Comparison of ENCODE assay signal across 27 cellular contexts in genomic region chr11:19718976-19719375, GRCh38. TPM values are rescaled to one million over a fixed set of nuclear protein-coding genes. Genes with fewer than 3 reads are reported as not detected.
DNase-seq lines count a peak whose midpoint lies in the region; ATAC-seq and TF ChIP-seq lines count a peak whose summit lies in the region.
"Had no signal": no experiment of that assay in that cellular context is flagged by ENCODE, and none has a peak within 500 bp of the region (broad histone marks: within the 10 kb centered on the region; RNA-seq: fewer than 3 reads in every experiment).

No MANE protein-coding gene starts in this region.

- H3K27me3 ChIP-seq in heart right ventricle (peaks cover 0 to 21% (median 0%) of the 10 kb centered on the region in 7 donors), rectal smooth muscle tissue (ENCODE audit: control insufficient read depth, insufficient read depth, low read length) (no peaks in the 10 kb centered on the region), aorta (ENCODE audit: control insufficient read depth in 1 of 2, insufficient read depth in 2 of 2, low read length in 1 of 2) (no peaks in the 10 kb centered on the region)

- H3K9ac ChIP-seq in rectal smooth muscle tissue (ENCODE audit: low read length) = no peak overlapping the region
- H3K9ac ChIP-seq: KMS-11 had no signal

- H3K9me3 ChIP-seq in heart right ventricle (no peaks in the 10 kb centered on the region), aorta (ENCODE audit: control insufficient read depth, low read length) (no peaks in the 10 kb centered on the region)
- H3K9me3 ChIP-seq: HAP-1 had no signal

- H3K27ac ChIP-seq in heart right ventricle = peak overlapping the region in 7 of 10 donors; percentile 43 to 92 (median 63)
- peak overlapping the region; percentile 43 to 73 for H3K27ac ChIP-seq in coronary artery
- H3K27ac ChIP-seq in rectal smooth muscle tissue (ENCODE audit: low read depth, low read length) = peak overlapping the region; percentile 65
- H3K27ac ChIP-seq in aorta (ENCODE audit: low read depth in 1 of 2, low read length in 2 of 2) = peak overlapping the region; percentile 58 to 86
- H3K27ac ChIP-seq: HL-60, KMS-11, SK-N-MC had no signal

- ATAC-seq in heart right ventricle (no peak), aorta (ENCODE audit: low FRiP score) (no peak)
- ATAC-seq: GM23338 had no signal

- TF ChIP-seq CTCF in heart right ventricle (IDR thresholded peaks at IDR 0.05) (no peak), coronary artery (IDR thresholded peaks at IDR 0.05) (no peak)

- DNase-seq in heart right ventricle (no peak), cardiac septum (ENCODE audit: low spot score) (no peak), coronary artery (ENCODE audit: low spot score) (no peak), aorta (no peak), GOT3 (lab: John Stamatoyannopoulos, UW) (no peak), cortex of kidney (lab: John Stamatoyannopoulos, UW) (no peak), NAMALWA (ENCODE audit: low spot score) (no peak)
- DNase-seq: 8988T, ACHN, Calu3, DMS79 treated with DMSO at 0.1 percent for 48 hours, HFFc6, MM.1S, NCI-H1092, NCI-H1417 treated with DMSO at 0.1 percent for 48 hours, NCI-H1694 treated with DMSO at 0.1 percent for 48 hours, NCI-H2081, NCI-H2227 treated with DMSO at 0.1 percent for 48 hours, NCI-H524, NCI-H774, SIG-M5 had no signal

- intact Hi-C loops in heart right ventricle (cut with DNase I) = loop anchor here in 2 of 10 donors (5.0 to 10.0 kb wide), 2 partner anchors 142 to 144 kb away; no protein-coding TSS in a partner anchor
- intact Hi-C loops in cardiac septum (cut with DNase I) = no loop called here
- intact Hi-C loops in aorta (cut with DNase I) = loop anchor here in 1 of 2 donors (5.0 kb wide), 1 partner anchor 37 kb away; no protein-coding TSS in a partner anchor

- peaks cover 5 to 91% (median 61%) of the 10 kb centered on the region in 9 donors for H3K4me1 ChIP-seq in heart right ventricle
- peaks cover 41% of the 10 kb centered on the region for H3K4me1 ChIP-seq in rectal smooth muscle tissue (ENCODE audit: control insufficient read depth, insufficient read depth, low read length)
- H3K4me1 ChIP-seq in aorta (ENCODE audit: control insufficient read depth in 1 of 2, insufficient read depth in 2 of 2, low read length in 2 of 2) = peaks cover 6 to 17% of the 10 kb centered on the region in 2 donors
- H3K4me1 ChIP-seq: HAP-1 had no signal

- H3K4me3 ChIP-seq in heart right ventricle (no peak overlapping the region), coronary artery (peak overlapping the region; percentile 38), rectal smooth muscle tissue (ENCODE audit: low read length) (no peak overlapping the region), aorta (ENCODE audit: low read length in 2 of 2) (no peak overlapping the region)
- H3K4me3 ChIP-seq: GM23338, HAP-1, SK-N-MC had no signal

- H3K36me3 ChIP-seq in heart right ventricle (peaks cover 0 to 6% (median 0%) of the 10 kb centered on the region in 9 donors), rectal smooth muscle tissue (ENCODE audit: control insufficient read depth, insufficient read depth, low read length) (no peaks in the 10 kb centered on the region), aorta (ENCODE audit: control insufficient read depth in 1 of 2, insufficient read depth in 2 of 2, low read length in 1 of 2) (no peaks in the 10 kb centered on the region)
- H3K36me3 ChIP-seq: HAP-1 had no signal

- WGBS in heart right ventricle, 2 donors = 57 to 72% methylated on average over 4 of the region's 4 CpGs
- 10 to 16% methylated on average over 4 of the region's 4 CpGs for WGBS in aorta, 2 donors

RNA-seq across cellular contexts. Expression of gene NAV2, which starts 6.3 kb away (rescaled TPM):
- 10 to 100 TPM; 11.3 to 34.7 (median 23.7) TPM for total RNA-seq in heart right ventricle
- polyA plus RNA-seq in heart right ventricle = 1 to 10 TPM; 6.9 to 9.1 TPM
- total RNA-seq in cardiac septum = 50.8 TPM
- 100 to 1,000 TPM in 1 of 2 donors, 10 to 100 TPM in 1; 84.6 to 250 TPM for total RNA-seq in aorta
- polyA plus RNA-seq in aorta = 10 to 100 TPM in 1 of 2 donors, 1 to 10 TPM in 1; 5.0 to 18.2 TPM
